1 cellular context compared by ENCODE assay signal in genomic region chr6:4583026-4583425, GRCh38.
TF ChIP-seq lines count a peak whose summit lies in the region.

No MANE protein-coding gene starts in this region.

TF ChIP-seq in HepG2, 621 proteins besides CTCF, POLR2A, EP300 and RAD21 (continued from another document):
- TF ChIP-seq U2AF2 (IDR thresholded peaks at IDR 0.05; ENCODE audit: low read depth, low read length) (no peak), ZNF30 (CRISPR knock-in tag; IDR thresholded peaks at IDR 0.05) (no peak), CHCHD3 (CRISPR knock-in tag; IDR thresholded peaks at IDR 0.05) (no peak), SRSF9 (IDR thresholded peaks at IDR 0.05; ENCODE audit: borderline replicate concordance, insufficient read depth, low read depth, low read length, poor library complexity, severe bottlenecking) (no peak)
- TF ChIP-seq, protein P1, sequence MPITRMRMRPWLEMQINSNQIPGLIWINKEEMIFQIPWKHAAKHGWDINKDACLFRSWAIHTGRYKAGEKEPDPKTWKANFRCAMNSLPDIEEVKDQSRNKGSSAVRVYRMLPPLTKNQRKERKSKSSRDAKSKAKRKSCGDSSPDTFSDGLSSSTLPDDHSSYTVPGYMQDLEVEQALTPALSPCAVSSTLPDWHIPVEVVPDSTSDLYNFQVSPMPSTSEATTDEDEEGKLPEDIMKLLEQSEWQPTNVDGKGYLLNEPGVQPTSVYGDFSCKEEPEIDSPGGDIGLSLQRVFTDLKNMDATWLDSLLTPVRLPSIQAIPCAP (CRISPR knock-in tag; IDR thresholded peaks at IDR 0.05; ENCODE audit: low read depth), result no peak
- TF ChIP-seq, protein P2, sequence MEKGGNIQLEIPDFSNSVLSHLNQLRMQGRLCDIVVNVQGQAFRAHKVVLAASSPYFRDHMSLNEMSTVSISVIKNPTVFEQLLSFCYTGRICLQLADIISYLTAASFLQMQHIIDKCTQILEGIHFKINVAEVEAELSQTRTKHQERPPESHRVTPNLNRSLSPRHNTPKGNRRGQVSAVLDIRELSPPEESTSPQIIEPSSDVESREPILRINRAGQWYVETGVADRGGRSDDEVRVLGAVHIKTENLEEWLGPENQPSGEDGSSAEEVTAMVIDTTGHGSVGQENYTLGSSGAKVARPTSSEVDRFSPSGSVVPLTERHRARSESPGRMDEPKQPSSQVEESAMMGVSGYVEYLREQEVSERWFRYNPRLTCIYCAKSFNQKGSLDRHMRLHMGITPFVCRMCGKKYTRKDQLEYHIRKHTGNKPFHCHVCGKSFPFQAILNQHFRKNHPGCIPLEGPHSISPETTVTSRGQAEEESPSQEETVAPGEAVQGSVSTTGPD (CRISPR knock-in tag; IDR thresholded peaks at IDR 0.05), result no peak
